Comparison of ENCODE assay signal across 10 cellular contexts in the genomic region with DNA sequence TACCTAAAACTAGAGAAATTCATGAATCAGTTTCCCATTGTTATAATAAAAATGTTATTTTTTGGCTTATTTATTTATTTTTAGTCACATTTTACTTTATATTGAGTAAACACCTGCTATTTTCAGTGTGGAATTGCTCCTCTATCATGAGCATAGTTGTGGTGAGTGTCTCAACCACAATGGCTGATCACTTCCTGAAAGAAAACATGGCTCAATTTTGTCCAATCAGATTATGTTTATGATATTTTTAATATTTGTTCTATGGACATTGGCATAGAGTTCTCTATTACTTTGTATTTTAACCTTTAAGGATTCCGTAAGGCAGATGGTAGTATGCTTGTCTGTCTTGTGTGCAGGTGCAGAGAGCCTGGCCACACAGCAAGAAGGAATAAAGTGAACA. TPM values are rescaled to one million over a fixed set of nuclear protein-coding genes. Genes with fewer than 3 reads are reported as not detected.
"Had no signal": no experiment of that assay in that cellular context is flagged by ENCODE, and none has a peak within 500 bp of the region (broad histone marks: within the 10 kb centered on the region; RNA-seq: fewer than 3 reads in every experiment).

No MANE protein-coding gene starts in this region.

- H2AFZ ChIP-seq: GM23338 had no signal

- FAIRE-seq: H1, H54, HepG2 had no signal

- ATAC-seq: GM23338, HepG2 had no signal

- H3K4me2 ChIP-seq: GM23338, KMS-11 had no signal

- H3K27ac ChIP-seq: HL-60, KMS-11 had no signal

- DNase-seq: H9, HCEC 1CT, KBM-7 had no signal

- H3K9ac ChIP-seq: KMS-11 had no signal

- H3K4me3 ChIP-seq: GM23338 had no signal

RNA-seq across cellular contexts. Expression of gene GRM7, which starts 16.2 kb away (rescaled TPM):
- total RNA-seq: GM23338, HepG2 had no signal
- polyA plus RNA-seq: HepG2, IgD-negative memory B cell had no signal
